Comparison of ENCODE assay signal across 1 cellular context in genomic region chr1:203263496-203263895, GRCh38.
TF ChIP-seq lines count a peak whose summit lies in the region.

No MANE protein-coding gene starts in this region.

TF ChIP-seq in GM12878, 131 proteins besides CTCF, POLR2A, EP300 and RAD21 (continued from another document):
- TF ChIP-seq, protein P1, sequence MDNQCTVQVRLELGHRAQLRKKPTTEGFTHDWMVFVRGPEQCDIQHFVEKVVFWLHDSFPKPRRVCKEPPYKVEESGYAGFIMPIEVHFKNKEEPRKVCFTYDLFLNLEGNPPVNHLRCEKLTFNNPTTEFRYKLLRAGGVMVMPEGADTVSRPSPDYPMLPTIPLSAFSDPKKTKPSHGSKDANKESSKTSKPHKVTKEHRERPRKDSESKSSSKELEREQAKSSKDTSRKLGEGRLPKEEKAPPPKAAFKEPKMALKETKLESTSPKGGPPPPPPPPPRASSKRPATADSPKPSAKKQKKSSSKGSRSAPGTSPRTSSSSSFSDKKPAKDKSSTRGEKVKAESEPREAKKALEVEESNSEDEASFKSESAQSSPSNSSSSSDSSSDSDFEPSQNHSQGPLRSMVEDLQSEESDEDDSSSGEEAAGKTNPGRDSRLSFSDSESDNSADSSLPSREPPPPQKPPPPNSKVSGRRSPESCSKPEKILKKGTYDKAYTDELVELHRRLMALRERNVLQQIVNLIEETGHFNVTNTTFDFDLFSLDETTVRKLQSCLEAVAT (IDR thresholded peaks at IDR 0.05), result 0 out of 2 replicates have a peak, but pooled peaks have one; percentile 36
- TF ChIP-seq IRF4 (IDR thresholded peaks at IDR 0.05; ENCODE audit: low read depth, low read length) (peak; percentile 65; the same call in 1 of the 2 replicates), SPI1 (IDR thresholded peaks at IDR 0.05; ENCODE audit: borderline replicate concordance, insufficient read depth, low read depth, low read length) (peak; percentile 86), CBFB (IDR thresholded peaks at IDR 0.05; ENCODE audit: low read depth) (no peak), NBN (IDR thresholded peaks at IDR 0.05) (0 out of 2 replicates have a peak, but pooled peaks have one; percentile 24), IKZF2 (IDR thresholded peaks at IDR 0.05) (peak; percentile 53 to 57; a peak in 2 of 4 replicates), IKZF1 (conservative IDR thresholded peaks at IDR 0.05) (peak; percentile 71), MTA2 (IDR thresholded peaks at IDR 0.05; ENCODE audit: low read depth) (peak; percentile 20; the same call in 1 of the 2 replicates), SUPT20H (IDR thresholded peaks at IDR 0.05; ENCODE audit: borderline replicate concordance, control insufficient read depth, low read depth, low read length) (no peak), KDM1A (IDR thresholded peaks at IDR 0.05; ENCODE audit: borderline replicate concordance) (no peak), MYC (IDR thresholded peaks at IDR 0.05; ENCODE audit: insufficient read depth, insufficient read length, insufficient replicate concordance, low read length, severe bottlenecking) (no peak), DPF2 (IDR thresholded peaks at IDR 0.05) (peak; percentile 54), SREBF2 (IDR thresholded peaks at IDR 0.05; ENCODE audit: low read length) (no peak), CREM (IDR thresholded peaks at IDR 0.05; ENCODE audit: low read depth) (no peak), RELB (IDR thresholded peaks at IDR 0.05; ENCODE audit: low read depth) (0 out of 2 replicates have a peak, but pooled peaks have one; percentile 35)
- TF ChIP-seq, protein P2, sequence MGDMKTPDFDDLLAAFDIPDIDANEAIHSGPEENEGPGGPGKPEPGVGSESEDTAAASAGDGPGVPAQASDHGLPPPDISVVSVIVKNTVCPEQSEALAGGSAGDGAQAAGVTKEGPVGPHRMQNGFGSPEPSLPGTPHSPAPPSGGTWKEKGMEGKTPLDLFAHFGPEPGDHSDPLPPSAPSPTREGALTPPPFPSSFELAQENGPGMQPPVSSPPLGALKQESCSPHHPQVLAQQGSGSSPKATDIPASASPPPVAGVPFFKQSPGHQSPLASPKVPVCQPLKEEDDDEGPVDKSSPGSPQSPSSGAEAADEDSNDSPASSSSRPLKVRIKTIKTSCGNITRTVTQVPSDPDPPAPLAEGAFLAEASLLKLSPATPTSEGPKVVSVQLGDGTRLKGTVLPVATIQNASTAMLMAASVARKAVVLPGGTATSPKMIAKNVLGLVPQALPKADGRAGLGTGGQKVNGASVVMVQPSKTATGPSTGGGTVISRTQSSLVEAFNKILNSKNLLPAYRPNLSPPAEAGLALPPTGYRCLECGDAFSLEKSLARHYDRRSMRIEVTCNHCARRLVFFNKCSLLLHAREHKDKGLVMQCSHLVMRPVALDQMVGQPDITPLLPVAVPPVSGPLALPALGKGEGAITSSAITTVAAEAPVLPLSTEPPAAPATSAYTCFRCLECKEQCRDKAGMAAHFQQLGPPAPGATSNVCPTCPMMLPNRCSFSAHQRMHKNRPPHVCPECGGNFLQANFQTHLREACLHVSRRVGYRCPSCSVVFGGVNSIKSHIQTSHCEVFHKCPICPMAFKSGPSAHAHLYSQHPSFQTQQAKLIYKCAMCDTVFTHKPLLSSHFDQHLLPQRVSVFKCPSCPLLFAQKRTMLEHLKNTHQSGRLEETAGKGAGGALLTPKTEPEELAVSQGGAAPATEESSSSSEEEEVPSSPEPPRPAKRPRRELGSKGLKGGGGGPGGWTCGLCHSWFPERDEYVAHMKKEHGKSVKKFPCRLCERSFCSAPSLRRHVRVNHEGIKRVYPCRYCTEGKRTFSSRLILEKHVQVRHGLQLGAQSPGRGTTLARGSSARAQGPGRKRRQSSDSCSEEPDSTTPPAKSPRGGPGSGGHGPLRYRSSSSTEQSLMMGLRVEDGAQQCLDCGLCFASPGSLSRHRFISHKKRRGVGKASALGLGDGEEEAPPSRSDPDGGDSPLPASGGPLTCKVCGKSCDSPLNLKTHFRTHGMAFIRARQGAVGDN (IDR thresholded peaks at IDR 0.05), result 0 out of 2 replicates have a peak, but pooled peaks have one; percentile 21
- TF ChIP-seq, protein P3, sequence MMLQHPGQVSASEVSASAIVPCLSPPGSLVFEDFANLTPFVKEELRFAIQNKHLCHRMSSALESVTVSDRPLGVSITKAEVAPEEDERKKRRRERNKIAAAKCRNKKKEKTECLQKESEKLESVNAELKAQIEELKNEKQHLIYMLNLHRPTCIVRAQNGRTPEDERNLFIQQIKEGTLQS (IDR thresholded peaks at IDR 0.05; ENCODE audit: borderline replicate concordance, extremely low read depth, low read depth, low read length), result no peak
TF ChIP-seq in GM12878: peak in this region for 11.
